ENCODE assay signal across 9 cellular contexts in the genomic region with DNA sequence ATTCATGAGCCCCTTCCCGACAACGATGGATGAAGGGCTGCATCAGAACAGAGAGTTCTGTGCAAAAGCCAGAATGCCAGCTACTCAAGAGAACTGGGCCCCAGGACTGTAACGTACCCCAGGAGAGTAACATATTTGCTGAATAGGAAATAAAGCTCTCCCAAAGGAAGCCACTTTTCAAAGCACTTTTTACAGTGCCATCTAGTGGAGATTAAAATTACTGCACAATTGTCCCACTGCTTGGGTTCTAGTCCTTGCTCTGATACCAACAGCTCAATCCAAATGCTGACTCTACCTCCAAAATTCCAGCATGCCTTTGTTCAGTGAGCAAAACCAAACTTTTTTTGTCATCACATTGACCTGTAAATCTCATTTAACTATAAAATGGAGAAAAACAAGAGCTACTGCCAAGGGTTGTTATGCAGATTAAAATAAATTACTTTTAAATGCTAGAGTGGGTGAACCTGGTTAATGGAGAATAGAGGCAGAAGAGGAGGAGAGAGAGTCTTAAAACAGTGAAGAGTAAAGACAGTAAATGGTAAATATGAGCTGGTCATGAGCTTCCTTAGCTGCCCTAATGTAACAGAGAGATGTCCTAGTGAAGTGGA.
DNase-seq lines count a peak whose midpoint lies in the region; ATAC-seq, FAIRE-seq and TF ChIP-seq lines count a peak whose summit lies in the region.
"Had no signal": no experiment of that assay in that cellular context is flagged by ENCODE, and none has a peak within 500 bp of the region (broad histone marks: within the 10 kb centered on the region; RNA-seq: fewer than 3 reads in every experiment).

No MANE protein-coding gene starts in this region.

- ATAC-seq in lung (ENCODE audit: insufficient read depth, low FRiP score): no peak
- no peak for ATAC-seq in HG02970 (IDR thresholded peaks at IDR 0.05; ENCODE audit: low FRiP score, unreplicated experiment)

- CTCF ChIA-PET in HEK293 (lab: Yijun Ruan, JAX): interaction anchor here (0.6 to 6.1 kb wide), 42 partner anchors 8 to 1686 kb away, joined by 3 to 130 read pairs (median 4); no protein-coding TSS in a partner anchor

- H3K4me3 ChIP-seq in HEK293 (ENCODE audit: low read depth, low read length) (no peak overlapping the region), brain microvascular endothelial cell (ENCODE audit: low read depth, low read length) (no peak overlapping the region), lung (no peak overlapping the region)

- no peaks in the 10 kb centered on the region for H3K4me1 ChIP-seq in HEK293 (ENCODE audit: control insufficient read depth, insufficient read depth, low read length)
- no peaks in the 10 kb centered on the region for H3K4me1 ChIP-seq in lung (ENCODE audit: control insufficient read depth in 2 of 2, insufficient read depth in 2 of 2, low read length in 2 of 2)

- no peaks in the 10 kb centered on the region for H3K36me3 ChIP-seq in HEK293 (ENCODE audit: control insufficient read depth in 2 of 2, insufficient read depth in 1 of 2, low read length in 2 of 2)
- no peaks in the 10 kb centered on the region for H3K36me3 ChIP-seq in brain microvascular endothelial cell (replicated peaks)
- H3K36me3 ChIP-seq in lung (ENCODE audit: control insufficient read depth in 2 of 2, insufficient read depth in 2 of 2, low read length in 2 of 2): no peaks in the 10 kb centered on the region

- POLR2A ChIA-PET in HEK293 (lab: Yijun Ruan, JAX): no interaction called here

- H3K27me3 ChIP-seq in brain microvascular endothelial cell (replicated peaks) (no peaks in the 10 kb centered on the region), lung (ENCODE audit: control insufficient read depth, insufficient read depth) (no peaks in the 10 kb centered on the region)

- H3K9me3 ChIP-seq in HEK293 (ENCODE audit: control insufficient read depth, insufficient read depth, low read depth, low read length) (no peaks in the 10 kb centered on the region), lung (ENCODE audit: control insufficient read depth in 2 of 2, insufficient read depth in 1 of 2, low read length in 1 of 2) (no peaks in the 10 kb centered on the region)

- FAIRE-seq in HTR-8/SVneo (lab: Jason Lieb, UNC): no peak
- FAIRE-seq: endometrium had no signal

- TF ChIP-seq CTCF in 22Rv1 (IDR thresholded peaks at IDR 0.05): peak; percentile 84
- no peak for TF ChIP-seq CTCF in HEK293 (tag by site-specific recombination; IDR thresholded peaks at IDR 0.05)
- peak; percentile 71 for TF ChIP-seq CTCF in brain microvascular endothelial cell (IDR thresholded peaks at IDR 0.05; ENCODE audit: low read depth, low read length, missing control alignments)
- peak; percentile 43 for TF ChIP-seq CTCF in lung (IDR thresholded peaks at IDR 0.05; ENCODE audit: control extremely low read depth, extremely low read depth)

- 18 to 29% methylated on average over 3 of the region's 3 CpGs for WGBS in lung, 2 donors

- in situ Hi-C loops in G401 (cut with HindIII; ENCODE audit: low sequenced_read_pairs): no loop called here
- in situ Hi-C loops in brain microvascular endothelial cell (cut with HindIII; ENCODE audit: low pct_ligation_motif_present, low sequenced_read_pairs): no loop called here

- DNase-seq in G401 (ENCODE audit: low spot score) (peak; percentile 18), NCI-H2081 treated with DMSO at 0.1 percent for 48 hours (lab: John Stamatoyannopoulos, UW) (peak; percentile 19), brain microvascular endothelial cell (peak; percentile 36), lung (ENCODE audit: low spot score) (no peak), HTR-8/SVneo (ENCODE audit: insufficient read length, low spot score) (no peak)

- H3K27ac ChIP-seq in 22Rv1: no peak overlapping the region
- H3K27ac ChIP-seq in HEK293 (ENCODE audit: extremely low read depth, low read depth, low read length): no peak overlapping the region
- no peak overlapping the region for H3K27ac ChIP-seq in brain microvascular endothelial cell
- H3K27ac ChIP-seq in lung (ENCODE audit: low read depth in 1 of 2, low read length in 1 of 2): no peak overlapping the region

TF ChIP-seq in HEK293, 187 proteins besides CTCF, POLR2A, EP300 and RAD21:
- no peak for TF ChIP-seq ZNF133 (tag by site-specific recombination; IDR thresholded peaks at IDR 0.05)
- TF ChIP-seq ZNF621 (tag by site-specific recombination; IDR thresholded peaks at IDR 0.05): no peak
- TF ChIP-seq ZNF654 (tag by site-specific recombination; IDR thresholded peaks at IDR 0.05; ENCODE audit: low read depth): peak; percentile 19; the same call in 1 of the 2 replicates

Comparison
In these comparisons a context has a peak if more than half of its experiments do, and no peak if none do; other contexts are left out.
1. DNase-seq: peak in G401 (single experiment), NCI-H2081 treated with DMSO at 0.1 percent for 48 hours (single experiment) and brain microvascular endothelial cell (single experiment); none in lung (single experiment) and HTR-8/SVneo (single experiment).